Comparison of ENCODE assay signal across 1 cellular context in the genomic region with DNA sequence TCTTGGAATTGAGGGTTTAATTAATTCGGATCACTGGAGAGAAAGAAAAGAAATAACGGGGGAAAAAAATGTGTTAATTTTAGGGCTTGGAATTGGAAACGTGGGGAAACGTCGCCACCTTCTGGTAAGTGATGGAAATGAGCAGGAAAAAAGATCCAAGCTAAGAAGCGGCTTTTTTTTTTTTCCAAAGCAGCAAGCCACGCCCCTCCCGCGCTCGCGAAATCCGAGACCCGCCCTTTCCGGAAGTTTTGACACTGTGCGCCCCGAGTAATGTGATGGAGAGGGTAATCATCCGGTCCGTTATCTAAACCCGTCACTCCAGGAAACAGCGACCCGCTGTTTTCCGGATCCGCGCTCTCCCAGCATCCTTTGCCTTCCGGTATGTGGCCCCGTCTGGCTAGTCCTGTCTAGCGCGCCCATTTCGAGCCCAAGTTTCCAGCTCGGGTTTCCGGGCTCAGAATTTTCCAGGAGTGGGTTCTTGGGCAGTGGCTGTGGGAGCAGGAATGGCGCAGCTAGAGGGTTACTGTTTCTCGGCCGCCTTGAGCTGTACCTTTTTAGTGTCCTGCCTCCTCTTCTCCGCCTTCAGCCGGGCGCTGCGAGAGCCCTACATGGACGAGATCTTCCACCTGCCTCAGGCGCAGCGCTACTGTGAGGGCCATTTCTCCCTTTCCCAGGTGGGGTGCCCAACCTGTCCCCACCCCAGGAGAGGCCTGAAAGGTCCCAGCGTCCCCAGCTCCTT.
TF ChIP-seq lines count a peak whose summit lies in the region.

Gene ALG10B (plus strand): TSS at position 384 of the 739 bp plus-strand sequence. CDS start 120 bp downstream, at position 504.

TF ChIP-seq in GM12878, 131 proteins besides CTCF, POLR2A, EP300 and RAD21 (continued from another document and continues in another):
- TF ChIP-seq, protein P1, sequence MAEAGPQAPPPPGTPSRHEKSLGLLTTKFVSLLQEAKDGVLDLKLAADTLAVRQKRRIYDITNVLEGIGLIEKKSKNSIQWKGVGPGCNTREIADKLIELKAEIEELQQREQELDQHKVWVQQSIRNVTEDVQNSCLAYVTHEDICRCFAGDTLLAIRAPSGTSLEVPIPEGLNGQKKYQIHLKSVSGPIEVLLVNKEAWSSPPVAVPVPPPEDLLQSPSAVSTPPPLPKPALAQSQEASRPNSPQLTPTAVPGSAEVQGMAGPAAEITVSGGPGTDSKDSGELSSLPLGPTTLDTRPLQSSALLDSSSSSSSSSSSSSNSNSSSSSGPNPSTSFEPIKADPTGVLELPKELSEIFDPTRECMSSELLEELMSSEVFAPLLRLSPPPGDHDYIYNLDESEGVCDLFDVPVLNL (IDR thresholded peaks at IDR 0.05; ENCODE audit: low read depth, low read length), result peak; percentile 73
- TF ChIP-seq SMC3 (IDR thresholded peaks at IDR 0.05; ENCODE audit: borderline replicate concordance, low read length), result peak; percentile 46; the same call in 1 of the 2 replicates
- TF ChIP-seq TCF3 (IDR thresholded peaks at IDR 0.05; ENCODE audit: borderline replicate concordance, insufficient read depth, low read depth, low read length), result no peak
- peak; percentile 44; the same call in 1 of the 2 replicates for TF ChIP-seq PKNOX1 (IDR thresholded peaks at IDR 0.05)
- TF ChIP-seq MXI1 (IDR thresholded peaks at IDR 0.05; ENCODE audit: low read depth, low read length), result 0 out of 2 replicates have a peak, but pooled peaks have one; percentile 25
- no peak for TF ChIP-seq KLF5 (IDR thresholded peaks at IDR 0.05; ENCODE audit: partially characterized antibody)
- TF ChIP-seq SUPT20H (IDR thresholded peaks at IDR 0.05; ENCODE audit: borderline replicate concordance, control insufficient read depth, low read depth, low read length), result no peak
- no peak for TF ChIP-seq ATF7 (IDR thresholded peaks at IDR 0.05; ENCODE audit: low read depth)
- TF ChIP-seq CHD2 (IDR thresholded peaks at IDR 0.05; ENCODE audit: borderline replicate concordance, low read depth, low read length), result no peak
- no peak for TF ChIP-seq GATAD2B (conservative IDR thresholded peaks at IDR 0.05; ENCODE audit: low read depth)
- no peak for TF ChIP-seq FOXM1 (IDR thresholded peaks at IDR 0.05; ENCODE audit: low read depth, low read length)
- TF ChIP-seq ZNF687 (IDR thresholded peaks at IDR 0.05), result no peak
- no peak for TF ChIP-seq NBN (IDR thresholded peaks at IDR 0.05)
- TF ChIP-seq GABPA (IDR thresholded peaks at IDR 0.05; ENCODE audit: low read depth), result peak; percentile 98
- no peak for TF ChIP-seq CHD1 (IDR thresholded peaks at IDR 0.05; ENCODE audit: low read depth, low read length)
- TF ChIP-seq ZNF384 (IDR thresholded peaks at IDR 0.05; ENCODE audit: borderline replicate concordance, low read depth, low read length), result peak; percentile 96
- peak in 1 of 2 experiments; percentile 22; a peak in 1 of 3 replicates for TF ChIP-seq EGR1 (IDR thresholded peaks at IDR 0.05; ENCODE audit: borderline replicate concordance in 1 of 2, low read depth in 2 of 2, low read length in 2 of 2)
- no peak for TF ChIP-seq SMARCA5 (IDR thresholded peaks at IDR 0.05)
- peak; percentile 65 for TF ChIP-seq CBFB (IDR thresholded peaks at IDR 0.05; ENCODE audit: low read depth)
- TF ChIP-seq LARP7 (IDR thresholded peaks at IDR 0.05), result no peak
- TF ChIP-seq RELA (IDR thresholded peaks at IDR 0.05; ENCODE audit: borderline replicate concordance, partially characterized antibody), result no peak
- TF ChIP-seq MEF2B (IDR thresholded peaks at IDR 0.05; ENCODE audit: partially characterized antibody, poor library complexity, severe bottlenecking), result no peak
- TF ChIP-seq CBX5 (IDR thresholded peaks at IDR 0.05; ENCODE audit: low read depth), result peak; percentile 98
- no peak for TF ChIP-seq RAD51 (IDR thresholded peaks at IDR 0.05)
- TF ChIP-seq, protein P2, sequence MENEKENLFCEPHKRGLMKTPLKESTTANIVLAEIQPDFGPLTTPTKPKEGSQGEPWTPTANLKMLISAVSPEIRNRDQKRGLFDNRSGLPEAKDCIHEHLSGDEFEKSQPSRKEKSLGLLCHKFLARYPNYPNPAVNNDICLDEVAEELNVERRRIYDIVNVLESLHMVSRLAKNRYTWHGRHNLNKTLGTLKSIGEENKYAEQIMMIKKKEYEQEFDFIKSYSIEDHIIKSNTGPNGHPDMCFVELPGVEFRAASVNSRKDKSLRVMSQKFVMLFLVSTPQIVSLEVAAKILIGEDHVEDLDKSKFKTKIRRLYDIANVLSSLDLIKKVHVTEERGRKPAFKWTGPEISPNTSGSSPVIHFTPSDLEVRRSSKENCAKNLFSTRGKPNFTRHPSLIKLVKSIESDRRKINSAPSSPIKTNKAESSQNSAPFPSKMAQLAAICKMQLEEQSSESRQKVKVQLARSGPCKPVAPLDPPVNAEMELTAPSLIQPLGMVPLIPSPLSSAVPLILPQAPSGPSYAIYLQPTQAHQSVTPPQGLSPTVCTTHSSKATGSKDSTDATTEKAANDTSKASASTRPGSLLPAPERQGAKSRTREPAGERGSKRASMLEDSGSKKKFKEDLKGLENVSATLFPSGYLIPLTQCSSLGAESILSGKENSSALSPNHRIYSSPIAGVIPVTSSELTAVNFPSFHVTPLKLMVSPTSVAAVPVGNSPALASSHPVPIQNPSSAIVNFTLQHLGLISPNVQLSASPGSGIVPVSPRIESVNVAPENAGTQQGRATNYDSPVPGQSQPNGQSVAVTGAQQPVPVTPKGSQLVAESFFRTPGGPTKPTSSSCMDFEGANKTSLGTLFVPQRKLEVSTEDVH (IDR thresholded peaks at IDR 0.05; ENCODE audit: low read depth, partially characterized antibody), result peak; percentile 64
- no peak for TF ChIP-seq KAT2A (conservative IDR thresholded peaks at IDR 0.05; ENCODE audit: control insufficient read depth, low read depth, low read length)
- peak; percentile 24; the same call in 1 of the 2 replicates for TF ChIP-seq TARDBP (IDR thresholded peaks at IDR 0.05; ENCODE audit: borderline replicate concordance)
- no peak for TF ChIP-seq NFYA (IDR thresholded peaks at IDR 0.05; ENCODE audit: borderline replicate concordance, low read depth, low read length)
- no peak for TF ChIP-seq JUND (IDR thresholded peaks at IDR 0.05; ENCODE audit: low read depth, low read length)
- peak; percentile 78; the same call in 1 of the 2 replicates for TF ChIP-seq ESRRA (IDR thresholded peaks at IDR 0.05; ENCODE audit: low read length)
- TF ChIP-seq, protein P3, sequence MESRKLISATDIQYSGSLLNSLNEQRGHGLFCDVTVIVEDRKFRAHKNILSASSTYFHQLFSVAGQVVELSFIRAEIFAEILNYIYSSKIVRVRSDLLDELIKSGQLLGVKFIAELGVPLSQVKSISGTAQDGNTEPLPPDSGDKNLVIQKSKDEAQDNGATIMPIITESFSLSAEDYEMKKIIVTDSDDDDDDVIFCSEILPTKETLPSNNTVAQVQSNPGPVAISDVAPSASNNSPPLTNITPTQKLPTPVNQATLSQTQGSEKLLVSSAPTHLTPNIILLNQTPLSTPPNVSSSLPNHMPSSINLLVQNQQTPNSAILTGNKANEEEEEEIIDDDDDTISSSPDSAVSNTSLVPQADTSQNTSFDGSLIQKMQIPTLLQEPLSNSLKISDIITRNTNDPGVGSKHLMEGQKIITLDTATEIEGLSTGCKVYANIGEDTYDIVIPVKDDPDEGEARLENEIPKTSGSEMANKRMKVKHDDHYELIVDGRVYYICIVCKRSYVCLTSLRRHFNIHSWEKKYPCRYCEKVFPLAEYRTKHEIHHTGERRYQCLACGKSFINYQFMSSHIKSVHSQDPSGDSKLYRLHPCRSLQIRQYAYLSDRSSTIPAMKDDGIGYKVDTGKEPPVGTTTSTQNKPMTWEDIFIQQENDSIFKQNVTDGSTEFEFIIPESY (IDR thresholded peaks at IDR 0.05), result no peak
- TF ChIP-seq BRCA1 (IDR thresholded peaks at IDR 0.05; ENCODE audit: low read depth, low read length), result no peak
- no peak for TF ChIP-seq USF2 (IDR thresholded peaks at IDR 0.05; ENCODE audit: borderline replicate concordance, low read depth, low read length)
- TF ChIP-seq, protein P4, sequence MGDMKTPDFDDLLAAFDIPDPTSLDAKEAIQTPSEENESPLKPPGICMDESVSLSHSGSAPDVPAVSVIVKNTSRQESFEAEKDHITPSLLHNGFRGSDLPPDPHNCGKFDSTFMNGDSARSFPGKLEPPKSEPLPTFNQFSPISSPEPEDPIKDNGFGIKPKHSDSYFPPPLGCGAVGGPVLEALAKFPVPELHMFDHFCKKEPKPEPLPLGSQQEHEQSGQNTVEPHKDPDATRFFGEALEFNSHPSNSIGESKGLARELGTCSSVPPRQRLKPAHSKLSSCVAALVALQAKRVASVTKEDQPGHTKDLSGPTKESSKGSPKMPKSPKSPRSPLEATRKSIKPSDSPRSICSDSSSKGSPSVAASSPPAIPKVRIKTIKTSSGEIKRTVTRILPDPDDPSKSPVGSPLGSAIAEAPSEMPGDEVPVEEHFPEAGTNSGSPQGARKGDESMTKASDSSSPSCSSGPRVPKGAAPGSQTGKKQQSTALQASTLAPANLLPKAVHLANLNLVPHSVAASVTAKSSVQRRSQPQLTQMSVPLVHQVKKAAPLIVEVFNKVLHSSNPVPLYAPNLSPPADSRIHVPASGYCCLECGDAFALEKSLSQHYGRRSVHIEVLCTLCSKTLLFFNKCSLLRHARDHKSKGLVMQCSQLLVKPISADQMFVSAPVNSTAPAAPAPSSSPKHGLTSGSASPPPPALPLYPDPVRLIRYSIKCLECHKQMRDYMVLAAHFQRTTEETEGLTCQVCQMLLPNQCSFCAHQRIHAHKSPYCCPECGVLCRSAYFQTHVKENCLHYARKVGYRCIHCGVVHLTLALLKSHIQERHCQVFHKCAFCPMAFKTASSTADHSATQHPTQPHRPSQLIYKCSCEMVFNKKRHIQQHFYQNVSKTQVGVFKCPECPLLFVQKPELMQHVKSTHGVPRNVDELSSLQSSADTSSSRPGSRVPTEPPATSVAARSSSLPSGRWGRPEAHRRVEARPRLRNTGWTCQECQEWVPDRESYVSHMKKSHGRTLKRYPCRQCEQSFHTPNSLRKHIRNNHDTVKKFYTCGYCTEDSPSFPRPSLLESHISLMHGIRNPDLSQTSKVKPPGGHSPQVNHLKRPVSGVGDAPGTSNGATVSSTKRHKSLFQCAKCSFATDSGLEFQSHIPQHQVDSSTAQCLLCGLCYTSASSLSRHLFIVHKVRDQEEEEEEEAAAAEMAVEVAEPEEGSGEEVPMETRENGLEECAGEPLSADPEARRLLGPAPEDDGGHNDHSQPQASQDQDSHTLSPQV (IDR thresholded peaks at IDR 0.05), result no peak
- no peak for TF ChIP-seq ZNF622 (IDR thresholded peaks at IDR 0.05)
- no peak for TF ChIP-seq NFXL1 (IDR thresholded peaks at IDR 0.05; ENCODE audit: borderline replicate concordance)
- TF ChIP-seq NR2C1 (IDR thresholded peaks at IDR 0.05), result 0 out of 2 replicates have a peak, but pooled peaks have one; percentile 30
- TF ChIP-seq RFX5 (IDR thresholded peaks at IDR 0.05; ENCODE audit: low read depth, low read length), result no peak
- peak; percentile 83 for TF ChIP-seq CREM (IDR thresholded peaks at IDR 0.05; ENCODE audit: low read depth)
